Comparison of ENCODE assay signal across 9 cellular contexts in the genomic region with DNA sequence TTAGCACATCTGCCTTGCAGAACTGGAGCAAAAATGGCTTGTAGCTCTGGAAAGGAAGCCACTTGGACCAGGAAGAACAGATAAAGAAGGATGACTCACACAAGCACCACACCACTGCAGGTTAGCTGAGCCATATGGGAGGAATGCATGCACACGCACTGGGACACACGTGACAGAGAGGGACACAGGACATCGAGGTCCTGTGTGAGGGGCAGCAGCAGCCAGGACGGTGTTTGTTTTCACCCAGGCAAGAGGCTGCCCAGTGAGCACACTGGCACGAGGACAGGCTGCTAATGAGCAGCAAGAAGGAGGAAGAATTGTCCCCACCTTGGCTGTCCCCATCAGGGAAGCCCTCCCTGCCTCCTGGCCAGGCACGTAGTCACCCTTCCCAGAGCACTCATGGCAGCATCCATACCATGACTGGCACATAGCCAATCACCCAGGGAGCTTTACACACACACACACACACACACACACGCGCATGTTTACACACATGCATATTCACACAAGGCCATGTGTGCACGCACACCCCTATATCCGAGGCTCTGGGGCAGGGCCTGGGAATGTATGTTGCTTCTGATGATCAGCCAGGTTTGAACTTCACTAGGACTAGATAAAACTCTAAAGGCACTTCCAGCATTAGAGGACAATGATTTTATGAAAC. TPM values are rescaled to one million over a fixed set of nuclear protein-coding genes. Genes with fewer than 3 reads are reported as not detected.
A peak's percentile ranks its signal among the peaks of the same experiment; 100 is the strongest.
DNase-seq lines count a peak whose midpoint lies in the region; ATAC-seq and TF ChIP-seq lines count a peak whose summit lies in the region.
"Had no signal": no experiment of that assay in that cellular context is flagged by ENCODE, and none has a peak within 500 bp of the region (broad histone marks: within the 10 kb centered on the region; RNA-seq: fewer than 3 reads in every experiment).

No MANE protein-coding gene starts in this region.

- H3K27ac ChIP-seq in left ventricle myocardium inferior (replicated peaks) (peak overlapping the region; percentile 89), thoracic aorta (peak overlapping the region; percentile 68 to 73)

- peaks cover 100% of the 10 kb centered on the region for H3K4me1 ChIP-seq in left ventricle myocardium inferior
- H3K4me1 ChIP-seq in thoracic aorta (ENCODE audit: control insufficient read depth in 1 of 2, low read depth in 2 of 2) = peaks cover 52 to 83% of the 10 kb centered on the region in 2 donors

- peak overlapping the region in 1 of 6 donors; percentile 20 for H3K27ac Mint-ChIP-seq in immature natural killer cell

- DNase-seq in SKM-1 treated with dmso at 0.1 percent for 144 hours (lab: John Stamatoyannopoulos, UW; ENCODE audit: unreplicated experiment) = peak; percentile 34
- DNase-seq in SKM-1 (lab: John Stamatoyannopoulos, UW; ENCODE audit: unreplicated experiment) = no peak
- peak; percentile 78 for DNase-seq in amniotic epithelial cell (ENCODE audit: low read depth)
- peak; percentile 66 for DNase-seq in left ventricle myocardium inferior
- no peak for DNase-seq in thoracic aorta (ENCODE audit: low spot score)
- DNase-seq in stimulated activated CD8-positive, alpha-beta memory T cell treated with anti-CD3 and anti-CD28 coated beads, Interleukin-4, amount 100 ng/mL, for 48 hours = no peak
- no peak for DNase-seq in immature natural killer cell
- DNase-seq: naive B cell had no signal

- peaks cover 0 to 6% (median 3%) of the 10 kb centered on the region in 3 donors for H3K27me3 Mint-ChIP-seq in immature natural killer cell (ENCODE audit: low read depth in 3 of 3)
- H3K27me3 Mint-ChIP-seq: naive B cell had no signal

- no peaks in the 10 kb centered on the region for H3K27me3 ChIP-seq in left ventricle myocardium inferior (ENCODE audit: low read depth)
- no peaks in the 10 kb centered on the region for H3K27me3 ChIP-seq in thoracic aorta (replicated peaks; ENCODE audit: insufficient read depth)

- H3K4me3 Mint-ChIP-seq in immature natural killer cell = peak overlapping the region in 1 of 5 donors; percentile 9

- ATAC-seq in thoracic aorta (ENCODE audit: insufficient number of reproducible peaks, low FRiP score, low read depth) (peak; percentile 8), HG03039 (IDR thresholded peaks at IDR 0.05; ENCODE audit: unreplicated experiment) (no peak)

- H3K4me3 ChIP-seq in left ventricle myocardium inferior (no peak overlapping the region), thoracic aorta (peak overlapping the region; percentile 9)

- no peak for TF ChIP-seq CTCF in left ventricle myocardium inferior (IDR thresholded peaks at IDR 0.05; ENCODE audit: borderline replicate concordance)
- TF ChIP-seq CTCF in thoracic aorta (IDR thresholded peaks at IDR 0.05) = no peak

- H3K9me3 ChIP-seq in left ventricle myocardium inferior (replicated peaks) (no peaks in the 10 kb centered on the region), thoracic aorta (no peaks in the 10 kb centered on the region)

- intact Hi-C loops in left ventricle myocardium inferior (cut with micrococcal nuclease) = no loop called here

- no peaks in the 10 kb centered on the region for H3K9me3 Mint-ChIP-seq in immature natural killer cell

- peaks cover 0 to 19% (median 8%) of the 10 kb centered on the region in 3 donors for H3K36me3 Mint-ChIP-seq in immature natural killer cell

- H3K36me3 ChIP-seq in left ventricle myocardium inferior (peaks cover 12% of the 10 kb centered on the region), thoracic aorta (peaks cover 7% of the 10 kb centered on the region)

- H3K4me1 Mint-ChIP-seq in immature natural killer cell = peaks cover 8 to 11% of the 10 kb centered on the region in 2 donors

RNA-seq across cellular contexts. Expression of gene SPTBN5, which starts 24.0 kb away (rescaled TPM):
- total RNA-seq in left ventricle myocardium inferior = 2.7 TPM
- 1 to 10 TPM; 1.3 to 3.9 TPM for total RNA-seq in thoracic aorta
- polyA plus RNA-seq in immature natural killer cell = under 1 TPM in 1 of 3 donors, not detected in 2; 0.06 TPM

RNA-seq across cellular contexts. Expression of gene EHD4, which starts 54.5 kb away (rescaled TPM):
- total RNA-seq in left ventricle myocardium inferior = 46.4 TPM
- total RNA-seq in thoracic aorta = 10 to 100 TPM; 43.6 to 48.1 TPM
- polyA plus RNA-seq in immature natural killer cell = 1 to 10 TPM; 5.3 to 7.3 (median 7.0) TPM

Comparison
In these comparisons a context has a peak if more than half of its experiments do, and no peak if none do; other contexts are left out.
1. DNase-seq: peak in SKM-1 treated with dmso at 0.1 percent for 144 hours (single experiment), amniotic epithelial cell (single experiment) and left ventricle myocardium inferior (single experiment); none in SKM-1 (single experiment), thoracic aorta (single experiment), stimulated activated CD8-positive, alpha-beta memory T cell treated with anti-CD3 and anti-CD28 coated beads, Interleukin-4, amount 100 ng/mL, for 48 hours (single experiment) and immature natural killer cell (0 of 3).